Comparison of ENCODE assay signal across 33 cellular contexts in the genomic region with DNA sequence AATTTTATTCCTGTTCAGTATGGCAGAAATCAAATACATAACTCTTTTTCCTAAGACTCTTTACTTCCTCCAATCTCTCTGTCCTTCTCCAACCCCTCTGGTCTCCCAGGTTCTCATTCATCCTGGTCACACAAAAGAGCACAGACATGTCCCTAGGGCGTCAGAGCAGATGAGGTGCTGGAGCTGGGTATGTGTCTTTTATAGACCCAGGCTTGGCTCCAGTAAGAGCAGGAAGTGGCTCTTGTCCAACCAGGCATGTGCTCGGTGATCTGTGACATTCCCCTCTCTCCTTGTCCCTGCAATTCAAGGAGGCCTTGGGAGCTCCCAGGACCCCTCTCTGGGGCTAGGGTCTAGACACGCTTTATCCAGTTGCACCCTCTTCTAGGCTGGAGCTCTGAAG. TPM values are rescaled to one million over a fixed set of nuclear protein-coding genes. Genes with fewer than 3 reads are reported as not detected.
"Had no signal": no experiment of that assay in that cellular context is flagged by ENCODE, and none has a peak within 500 bp of the region (broad histone marks: within the 10 kb centered on the region; RNA-seq: fewer than 3 reads in every experiment).

No MANE protein-coding gene starts in this region.

- H3K27ac ChIP-seq: ascending aorta, cardiac muscle cell, WERI-Rb-1 had no signal

- H3K36me3 ChIP-seq: ascending aorta, cardiac muscle cell, WERI-Rb-1 had no signal

- H3K4me1 ChIP-seq: ascending aorta had no signal

- H3K27me3 ChIP-seq: ascending aorta, cardiac muscle cell had no signal

- H3K9me3 ChIP-seq: ascending aorta had no signal

- H3K4me3 ChIP-seq: ascending aorta, cardiac muscle cell had no signal

- DNase-seq: activated CD4-positive, alpha-beta memory T cell treated with anti-CD3 and anti-CD28 coated beads, Interleukin-2, amount 10 ng/mL, durations not matched to agents 7 days and 5 days; activated CD4-positive, alpha-beta T cell treated with anti-CD3 and anti-CD28 coated beads for 1 hour; activated CD4-positive, alpha-beta T cell treated with anti-CD3 and anti-CD28 coated beads for 36 hours; activated CD4-positive, alpha-beta T cell treated with anti-CD3 and anti-CD28 coated beads for 48 hours; activated CD4-positive, alpha-beta T cell treated with anti-CD3 and anti-CD28 coated beads, Interleukin-2, amount 10 ng/mL, durations not matched to agents 7 days and 5 days; activated CD4-positive, alpha-beta T cell treated with anti-CD3 and anti-CD28 coated beads, Interleukin-2, amount 50 U/mL, for 48 hours; activated CD4-positive, CD25-positive, alpha-beta regulatory T cell; activated CD8-positive, alpha-beta memory T cell treated with anti-CD3 and anti-CD28 coated beads for 24 hours; activated CD8-positive, alpha-beta memory T cell treated with anti-CD3 and anti-CD28 coated beads, Interleukin-2, amount 10 ng/mL, durations not matched to agents 7 days and 5 days; activated CD8-positive, alpha-beta memory T cell treated with anti-CD3 and anti-CD28 coated beads, Interleukin-2, amount 50 U/mL, for 48 hours; activated CD8-positive, alpha-beta T cell treated with anti-CD3 and anti-CD28 coated beads, Interleukin-2, amount 10 ng/mL, durations not matched to agents 7 days and 5 days; activated effector memory CD4-positive, alpha-beta T cell treated with Interleukin-2 at 50 U/mL for 16 hours; activated gamma-delta T cell; activated naive CD4-positive, alpha-beta T cell treated with anti-CD3 and anti-CD28 coated beads, Interleukin-2, amount 10 ng/mL, durations not matched to agents 7 days and 5 days; activated naive CD4-positive, alpha-beta T cell treated with Interleukin-2 at 50 U/mL for 16 hours; activated naive CD8-positive, alpha-beta T cell treated with anti-CD3 and anti-CD28 coated beads, Interleukin-2, amount 10 ng/mL, durations not matched to agents 7 days and 5 days; activated naive CD8-positive, alpha-beta T cell treated with anti-CD3 and anti-CD28 coated beads, Interleukin-2, amount 50 U/mL, for 24 hours; activated T-cell treated with anti-CD3 and anti-CD28 coated beads, Interleukin-2, amount 50 U/mL, for 24 hours; activated T-cell treated with anti-CD3 and anti-CD28 coated beads, Interleukin-2, amount 50 U/mL, for 48 hours; amygdala; anterior cingulate cortex; caudate nucleus; cerebellar nuclear complex; T-helper 1 cell; T-helper 2 cell; T-helper 9 cell; WERI-Rb-1 had no signal

RNA-seq across cellular contexts. Expression of gene LCE2D, which starts 18.0 kb away (rescaled TPM):
- total RNA-seq: activated CD4-positive, alpha-beta memory T cell treated with anti-CD3 and anti-CD28 coated beads, Interleukin-2, amount 10 ng/mL, durations not matched to agents 7 days and 5 days; activated CD4-positive, alpha-beta T cell treated with anti-CD3 and anti-CD28 coated beads for 36 hours; activated CD4-positive, alpha-beta T cell treated with anti-CD3 and anti-CD28 coated beads, Interleukin-2, amount 10 ng/mL, durations not matched to agents 7 days and 5 days; activated CD8-positive, alpha-beta memory T cell treated with anti-CD3 and anti-CD28 coated beads, Interleukin-2, amount 10 ng/mL, durations not matched to agents 7 days and 5 days; activated CD8-positive, alpha-beta T cell treated with anti-CD3 and anti-CD28 coated beads, Interleukin-2, amount 10 ng/mL, durations not matched to agents 7 days and 5 days; activated naive CD8-positive, alpha-beta T cell treated with anti-CD3 and anti-CD28 coated beads, Interleukin-2, amount 10 ng/mL, durations not matched to agents 7 days and 5 days; activated T-helper 2 cell treated with anti-CD3 and anti-CD28 coated beads, Interferon-gamma antibody, Interleukin-2, Interleukin-4, amounts not matched to agents 10 μg/mL and 5 μg/mL and 100 μg/mL, durations not matched to agents 14 hours and 24 hours and 36 hours; ascending aorta; bronchial epithelial cell; cardiac muscle cell; WTC11 had no signal
- polyA plus RNA-seq: adipose tissue, cardiac muscle cell had no signal

RNA-seq across cellular contexts. Expression of gene LCE3A, which starts 22.2 kb away (rescaled TPM):
- total RNA-seq: activated CD4-positive, alpha-beta memory T cell treated with anti-CD3 and anti-CD28 coated beads, Interleukin-2, amount 10 ng/mL, durations not matched to agents 7 days and 5 days; activated CD4-positive, alpha-beta T cell treated with anti-CD3 and anti-CD28 coated beads for 36 hours; activated CD4-positive, alpha-beta T cell treated with anti-CD3 and anti-CD28 coated beads, Interleukin-2, amount 10 ng/mL, durations not matched to agents 7 days and 5 days; activated CD8-positive, alpha-beta memory T cell treated with anti-CD3 and anti-CD28 coated beads, Interleukin-2, amount 10 ng/mL, durations not matched to agents 7 days and 5 days; activated CD8-positive, alpha-beta T cell treated with anti-CD3 and anti-CD28 coated beads, Interleukin-2, amount 10 ng/mL, durations not matched to agents 7 days and 5 days; activated naive CD8-positive, alpha-beta T cell treated with anti-CD3 and anti-CD28 coated beads, Interleukin-2, amount 10 ng/mL, durations not matched to agents 7 days and 5 days; activated T-helper 2 cell treated with anti-CD3 and anti-CD28 coated beads, Interferon-gamma antibody, Interleukin-2, Interleukin-4, amounts not matched to agents 10 μg/mL and 5 μg/mL and 100 μg/mL, durations not matched to agents 14 hours and 24 hours and 36 hours; ascending aorta; bronchial epithelial cell; cardiac muscle cell; WTC11 had no signal
- polyA plus RNA-seq: adipose tissue, cardiac muscle cell had no signal

RNA-seq across cellular contexts. Expression of gene LCE2C, which starts 29.9 kb away (rescaled TPM):
- total RNA-seq: activated CD4-positive, alpha-beta memory T cell treated with anti-CD3 and anti-CD28 coated beads, Interleukin-2, amount 10 ng/mL, durations not matched to agents 7 days and 5 days; activated CD4-positive, alpha-beta T cell treated with anti-CD3 and anti-CD28 coated beads for 36 hours; activated CD4-positive, alpha-beta T cell treated with anti-CD3 and anti-CD28 coated beads, Interleukin-2, amount 10 ng/mL, durations not matched to agents 7 days and 5 days; activated CD8-positive, alpha-beta memory T cell treated with anti-CD3 and anti-CD28 coated beads, Interleukin-2, amount 10 ng/mL, durations not matched to agents 7 days and 5 days; activated CD8-positive, alpha-beta T cell treated with anti-CD3 and anti-CD28 coated beads, Interleukin-2, amount 10 ng/mL, durations not matched to agents 7 days and 5 days; activated naive CD8-positive, alpha-beta T cell treated with anti-CD3 and anti-CD28 coated beads, Interleukin-2, amount 10 ng/mL, durations not matched to agents 7 days and 5 days; activated T-helper 2 cell treated with anti-CD3 and anti-CD28 coated beads, Interferon-gamma antibody, Interleukin-2, Interleukin-4, amounts not matched to agents 10 μg/mL and 5 μg/mL and 100 μg/mL, durations not matched to agents 14 hours and 24 hours and 36 hours; ascending aorta; bronchial epithelial cell; cardiac muscle cell; WTC11 had no signal
- polyA plus RNA-seq: adipose tissue, cardiac muscle cell had no signal

RNA-seq across cellular contexts. Expression of gene LCE3B, which starts 31.5 kb away (rescaled TPM):
- total RNA-seq: activated CD4-positive, alpha-beta memory T cell treated with anti-CD3 and anti-CD28 coated beads, Interleukin-2, amount 10 ng/mL, durations not matched to agents 7 days and 5 days; activated CD4-positive, alpha-beta T cell treated with anti-CD3 and anti-CD28 coated beads for 36 hours; activated CD4-positive, alpha-beta T cell treated with anti-CD3 and anti-CD28 coated beads, Interleukin-2, amount 10 ng/mL, durations not matched to agents 7 days and 5 days; activated CD8-positive, alpha-beta memory T cell treated with anti-CD3 and anti-CD28 coated beads, Interleukin-2, amount 10 ng/mL, durations not matched to agents 7 days and 5 days; activated CD8-positive, alpha-beta T cell treated with anti-CD3 and anti-CD28 coated beads, Interleukin-2, amount 10 ng/mL, durations not matched to agents 7 days and 5 days; activated naive CD8-positive, alpha-beta T cell treated with anti-CD3 and anti-CD28 coated beads, Interleukin-2, amount 10 ng/mL, durations not matched to agents 7 days and 5 days; activated T-helper 2 cell treated with anti-CD3 and anti-CD28 coated beads, Interferon-gamma antibody, Interleukin-2, Interleukin-4, amounts not matched to agents 10 μg/mL and 5 μg/mL and 100 μg/mL, durations not matched to agents 14 hours and 24 hours and 36 hours; ascending aorta; bronchial epithelial cell; cardiac muscle cell; WTC11 had no signal
- polyA plus RNA-seq: adipose tissue, cardiac muscle cell had no signal

RNA-seq across cellular contexts. Expression of gene LCE2B, which starts 40.8 kb away (rescaled TPM):
- total RNA-seq: activated CD4-positive, alpha-beta memory T cell treated with anti-CD3 and anti-CD28 coated beads, Interleukin-2, amount 10 ng/mL, durations not matched to agents 7 days and 5 days; activated CD4-positive, alpha-beta T cell treated with anti-CD3 and anti-CD28 coated beads for 36 hours; activated CD4-positive, alpha-beta T cell treated with anti-CD3 and anti-CD28 coated beads, Interleukin-2, amount 10 ng/mL, durations not matched to agents 7 days and 5 days; activated CD8-positive, alpha-beta memory T cell treated with anti-CD3 and anti-CD28 coated beads, Interleukin-2, amount 10 ng/mL, durations not matched to agents 7 days and 5 days; activated CD8-positive, alpha-beta T cell treated with anti-CD3 and anti-CD28 coated beads, Interleukin-2, amount 10 ng/mL, durations not matched to agents 7 days and 5 days; activated naive CD8-positive, alpha-beta T cell treated with anti-CD3 and anti-CD28 coated beads, Interleukin-2, amount 10 ng/mL, durations not matched to agents 7 days and 5 days; activated T-helper 2 cell treated with anti-CD3 and anti-CD28 coated beads, Interferon-gamma antibody, Interleukin-2, Interleukin-4, amounts not matched to agents 10 μg/mL and 5 μg/mL and 100 μg/mL, durations not matched to agents 14 hours and 24 hours and 36 hours; ascending aorta; bronchial epithelial cell; cardiac muscle cell; WTC11 had no signal
- polyA plus RNA-seq: adipose tissue, cardiac muscle cell had no signal
